ENCODE assay signal across 8 cellular contexts in genomic region chr14:61034416-61035100, GRCh38. TPM values are rescaled to one million over a fixed set of nuclear protein-coding genes. Genes with fewer than 3 reads are reported as not detected.
DNase-seq lines count a peak whose midpoint lies in the region; ATAC-seq, FAIRE-seq and TF ChIP-seq lines count a peak whose summit lies in the region.

No MANE protein-coding gene starts in this region.

- H3K4me3 Mint-ChIP-seq in activated B cell treated with CpG ODN at 0.5 μM for 24 hours: no peak overlapping the region

- no peaks in the 10 kb centered on the region for H3K27me3 Mint-ChIP-seq in activated B cell treated with CpG ODN at 0.5 μM for 24 hours

- peak overlapping the region; percentile 67 for H3K27ac Mint-ChIP-seq in activated B cell treated with CpG ODN at 0.5 μM for 24 hours

- POLR2A ChIA-PET in activated B cell treated with CpG ODN at 0.5 μM for 24 hours (lab: Charles Lee): interaction anchor here (0.6 to 1.0 kb wide), 2 partner anchors 46 to 787 kb away, joined by 3 to 5 read pairs; no protein-coding TSS in a partner anchor

- H3K4me1 Mint-ChIP-seq in activated B cell treated with CpG ODN at 0.5 μM for 24 hours: peaks cover 19% of the 10 kb centered on the region

- CTCF ChIA-PET in activated B cell treated with CpG ODN at 0.5 μM for 24 hours (lab: Charles Lee): interaction anchor here (0.8 kb wide), 1 partner anchor 9 kb away, joined by 3 read pairs; no protein-coding TSS in a partner anchor

- intact Hi-C loops in activated B cell treated with CpG ODN at 0.5 μM for 24 hours (cut with micrococcal nuclease): loop anchor here (5.0 kb wide), 1 partner anchor 48 kb away; no protein-coding TSS in a partner anchor

- ATAC-seq in GM21526 (IDR thresholded peaks at IDR 0.05; ENCODE audit: low FRiP score, unreplicated experiment) (peak; percentile 78), activated B cell treated with CpG ODN at 0.5 μM for 24 hours (ENCODE audit: low read depth) (no peak)

- no peaks in the 10 kb centered on the region for H3K36me3 Mint-ChIP-seq in activated B cell treated with CpG ODN at 0.5 μM for 24 hours (ENCODE audit: low read depth)

- FAIRE-seq in GM12891 (lab: Jason Lieb, UNC) (peak; percentile 76), HTR-8/SVneo (lab: Jason Lieb, UNC) (peak; percentile 97)

- TF ChIP-seq POLR2A in GM12891 (IDR thresholded peaks at IDR 0.05; ENCODE audit: low read depth, low read length): no peak

- no peaks in the 10 kb centered on the region for H3K9me3 Mint-ChIP-seq in activated B cell treated with CpG ODN at 0.5 μM for 24 hours

- no peak for TF ChIP-seq CTCF in activated B cell treated with CpG ODN at 0.5 μM for 24 hours (IDR thresholded peaks at IDR 0.05)

- DNase-seq in GM12891 (ENCODE audit: insufficient read length, low spot score): no peak
- DNase-seq in HTR-8/SVneo (ENCODE audit: insufficient read length, low spot score): no peak
- DNase-seq in activated B cell treated with CpG ODN at 0.5 μM for 24 hours: no peak
- no peak for DNase-seq in NCI-H146 (lab: John Stamatoyannopoulos, UW)
- no peak for DNase-seq in T1000 (lab: John Stamatoyannopoulos, UW)
- no peak for DNase-seq in AG20443 (ENCODE audit: low spot score)
- no peak for DNase-seq in activated T-cell treated with anti-CD3 and anti-CD28 coated beads, Interleukin-2, amount 50 U/mL, for 1 hour

TF ChIP-seq in GM12891, 5 proteins besides CTCF, POLR2A, EP300 and RAD21:
- TF ChIP-seq SPI1 (IDR thresholded peaks at IDR 0.05; ENCODE audit: low read depth, low read length) (no peak), TAF1 (IDR thresholded peaks at IDR 0.05; ENCODE audit: low read depth, low read length) (no peak), PAX5 (IDR thresholded peaks at IDR 0.05; ENCODE audit: insufficient read depth, low read length, severe bottlenecking) (no peak), POLR2AphosphoS5 (IDR thresholded peaks at IDR 0.05; ENCODE audit: low read depth, low read length) (no peak), POU2F2 (IDR thresholded peaks at IDR 0.05; ENCODE audit: low read depth, low read length) (no peak)
TF ChIP-seq in GM12891: peak in this region for 0.

RNA-seq across cellular contexts. Expression of gene SLC38A6, which starts 53.5 kb away (rescaled TPM):
- 2.2 TPM for polyA plus RNA-seq in GM12891 (2012; ENCODE audit: low read depth, missing spikeins)
- total RNA-seq in activated B cell treated with CpG ODN at 0.5 μM for 24 hours: 10.4 and 10.8 TPM in 2 replicates

RNA-seq across cellular contexts. Expression of gene TRMT5, which starts 53.7 kb away (rescaled TPM):
- polyA plus RNA-seq in GM12891 (2012; ENCODE audit: low read depth, missing spikeins): 6.9 TPM
- 11.5 and 13.2 TPM in 2 replicates for total RNA-seq in activated B cell treated with CpG ODN at 0.5 μM for 24 hours
